12 cellular contexts compared by ENCODE assay signal in genomic region chr13:110333837-110334236, GRCh38.
"Had no signal": no experiment of that assay in that cellular context is flagged by ENCODE, and none has a peak within 500 bp of the region (broad histone marks: within the 10 kb centered on the region; RNA-seq: fewer than 3 reads in every experiment).

No MANE protein-coding gene starts in this region.

- H3K36me3 ChIP-seq: colonic mucosa had no signal

- H3K4me3 ChIP-seq: colonic mucosa, tibial nerve had no signal

- H3K27me3 ChIP-seq: colonic mucosa, tibial nerve had no signal

- H3K4me1 ChIP-seq: colonic mucosa had no signal

- DNase-seq: activated CD4-positive, alpha-beta T cell treated with anti-CD3 and anti-CD28 coated beads, Interleukin-2, amount 50 U/mL, for 48 hours; activated naive CD4-positive, alpha-beta T cell treated with anti-CD3 and anti-CD28 coated beads, Interleukin-2, amount 10 ng/mL, durations not matched to agents 7 days and 5 days; activated T-cell treated with anti-CD3 and anti-CD28 coated beads, Interleukin-2, amount 50 U/mL, for 1 hour; caudate nucleus; colonic mucosa; effector CD8-positive, alpha-beta T cell; foreskin melanocyte; SHP77; stimulated activated CD4-positive, alpha-beta T cell treated with anti-CD3 and anti-CD28 coated beads, Interleukin-15, amount 100 ng/mL, for 24 hours; stimulated activated CD4-positive, alpha-beta T cell treated with anti-CD3 and anti-CD28 coated beads, Interleukin-4, amount 100 ng/mL, for 1 hour had no signal

- ATAC-seq: left lobe of liver had no signal

- H3K9me3 ChIP-seq: colonic mucosa, tibial nerve had no signal

- H3K27ac ChIP-seq: colonic mucosa had no signal
